32 cellular contexts compared by ENCODE assay signal in genomic region chr6:99312354-99312753, GRCh38.
"Had no signal": no experiment of that assay in that cellular context is flagged by ENCODE, and none has a peak within 500 bp of the region (broad histone marks: within the 10 kb centered on the region; RNA-seq: fewer than 3 reads in every experiment).

No MANE protein-coding gene starts in this region.

- H3K4me3 ChIP-seq: MG63 had no signal

- H3K9me3 ChIP-seq: MG63 had no signal

- H3K36me3 ChIP-seq: MG63 had no signal

- DNase-seq: Karpas-422, Kasumi-1, MG63, MM.1S, MV-4-11, NCI-H1048, NCI-H1092, NCI-H1092 treated with DMSO at 0.1 percent for 48 hours, NCI-H1105, NCI-H1105 treated with DMSO at 0.1 percent for 48 hours, NCI-H1417, NCI-H1417 treated with DMSO at 0.1 percent for 48 hours, NCI-H1436, NCI-H1436 treated with DMSO at 0.1 percent for 48 hours, NCI-H146, NCI-H1694, NCI-H1694 treated with DMSO at 0.1 percent for 48 hours, NCI-H187, NCI-H187 treated with DMSO at 0.1 percent for 48 hours, NCI-H1930, NCI-H2081, NCI-H2081 treated with DMSO at 0.1 percent for 48 hours, NCI-H2107, NCI-H2171, NCI-H2171 treated with DMSO at 0.1 percent for 48 hours, NCI-H2227 treated with DMSO at 0.1 percent for 48 hours, NCI-H226, NCI-H345, NCI-H446, NCI-H446 treated with DMSO at 0.1 percent for 48 hours, NCI-H510A, NCI-H510A treated with DMSO at 0.1 percent for 48 hours had no signal

- H3K27me3 ChIP-seq: MG63 had no signal
